10 cellular contexts compared by ENCODE assay signal in genomic region chr17:77527836-77528505, GRCh38.
A peak's percentile ranks its signal among the peaks of the same experiment; 100 is the strongest.
DNase-seq lines count a peak whose midpoint lies in the region; ATAC-seq and TF ChIP-seq lines count a peak whose summit lies in the region.
"Had no signal": no experiment of that assay in that cellular context is flagged by ENCODE, and none has a peak within 500 bp of the region (broad histone marks: within the 10 kb centered on the region; RNA-seq: fewer than 3 reads in every experiment).

No MANE protein-coding gene starts in this region.

- no peaks in the 10 kb centered on the region for H3K9me3 Mint-ChIP-seq in stimulated activated naive CD8-positive, alpha-beta T cell treated with anti-CD3 and anti-CD28 coated beads, Interleukin-15, amount 100 ng/mL, for 72 hours
- H3K9me3 Mint-ChIP-seq in CD8-positive, alpha-beta memory T cell: peaks cover 0 to 2% (median 0%) of the 10 kb centered on the region in 5 donors
- peaks cover 0 to 7% (median 2%) of the 10 kb centered on the region in 7 donors for H3K9me3 Mint-ChIP-seq in CD14-positive monocyte

- WGBS in iPS DF 6.9 (ENCODE audit: insufficient coverage, insufficient read length): no CpG with 5 or more reads among the region's 23 CpGs

- peak overlapping the region; percentile 63 to 81 for H3K4me3 Mint-ChIP-seq in stimulated activated naive CD8-positive, alpha-beta T cell treated with anti-CD3 and anti-CD28 coated beads, Interleukin-15, amount 100 ng/mL, for 72 hours
- H3K4me3 Mint-ChIP-seq in CD8-positive, alpha-beta memory T cell: peak overlapping the region in 1 of 7 donors; percentile 8
- H3K4me3 Mint-ChIP-seq in CD14-positive monocyte: peak overlapping the region in 1 of 2 donors; percentile 64

- CTCF ChIA-PET in CD8-positive, alpha-beta memory T cell (lab: Charles Lee): no interaction called here

- no peak for TF ChIP-seq CTCF in CD14-positive monocyte (IDR thresholded peaks at IDR 0.05)

- H3K9me3 ChIP-seq in iPS DF 6.9 (ENCODE audit: control insufficient read depth, insufficient read depth, low read length): 0 out of 2 replicates have a peak, but pooled peaks cover 2% of the 10 kb centered on the region
- H3K9me3 ChIP-seq in CD8-positive, alpha-beta memory T cell (ENCODE audit: low read length): no peaks in the 10 kb centered on the region

- no peak for ATAC-seq in stimulated activated naive CD8-positive, alpha-beta T cell treated with anti-CD3 and anti-CD28 coated beads, Interleukin-15, amount 100 ng/mL, for 72 hours

- 0 out of 2 replicates have a peak, but pooled peaks cover 1% of the 10 kb centered on the region for H3K4me1 ChIP-seq in iPS DF 6.9 (ENCODE audit: control insufficient read depth, insufficient read depth, low read length)
- H3K4me1 ChIP-seq in CD8-positive, alpha-beta memory T cell (ENCODE audit: insufficient read depth, low read length): no peaks in the 10 kb centered on the region

- H3K36me3 Mint-ChIP-seq in CD8-positive, alpha-beta memory T cell: no peaks in the 10 kb centered on the region
- H3K36me3 Mint-ChIP-seq in CD14-positive monocyte: no peaks in the 10 kb centered on the region

- H3K4me1 Mint-ChIP-seq in stimulated activated naive CD8-positive, alpha-beta T cell treated with anti-CD3 and anti-CD28 coated beads, Interleukin-15, amount 100 ng/mL, for 72 hours: peaks cover 17% of the 10 kb centered on the region
- H3K4me1 Mint-ChIP-seq in CD8-positive, alpha-beta memory T cell: peaks cover 4 to 15% (median 5%) of the 10 kb centered on the region in 3 donors
- H3K4me1 Mint-ChIP-seq in CD14-positive monocyte: no peaks in the 10 kb centered on the region

- H3K27ac ChIP-seq in iPS DF 6.9 (ENCODE audit: low read length): no peak overlapping the region
- no peak overlapping the region for H3K27ac ChIP-seq in CD8-positive, alpha-beta memory T cell (ENCODE audit: low read depth, low read length)
- H3K27ac ChIP-seq: HL-60 had no signal

- DNase-seq in activated effector memory CD4-positive, alpha-beta T cell treated with anti-CD3 and anti-CD28 coated beads, Interleukin-2, amount 50 U/mL, for 16 hours: peak; percentile 30
- no peak for DNase-seq in activated effector memory CD4-positive, alpha-beta T cell treated with Interleukin-2 at 50 U/mL for 16 hours
- peak; percentile 25 for DNase-seq in SW480 (ENCODE audit: low spot score)
- DNase-seq in iPS DF 6.9 (ENCODE audit: low read depth, low spot score): no peak
- DNase-seq in stimulated activated naive CD8-positive, alpha-beta T cell treated with anti-CD3 and anti-CD28 coated beads, Interleukin-15, amount 100 ng/mL, for 72 hours: no peak
- no peak for DNase-seq in glomerular visceral epithelial cell (ENCODE audit: extremely low spot score)
- no peak for DNase-seq in CD8-positive, alpha-beta memory T cell
- no peak for DNase-seq in CD14-positive monocyte (ENCODE audit: low spot score)
- DNase-seq: T-helper 9 cell had no signal

- POLR2A ChIA-PET in CD8-positive, alpha-beta memory T cell (lab: Charles Lee): no interaction called here

- peaks cover 5% of the 10 kb centered on the region; the same call in 1 of the 2 replicates for H3K27me3 ChIP-seq in iPS DF 6.9 (ENCODE audit: control insufficient read depth, insufficient read depth, low read length)
- peaks cover 7% of the 10 kb centered on the region for H3K27me3 ChIP-seq in CD8-positive, alpha-beta memory T cell (ENCODE audit: insufficient read depth, low read length, poor library complexity, severe bottlenecking)

- no peaks in the 10 kb centered on the region for H3K36me3 ChIP-seq in iPS DF 6.9 (ENCODE audit: control insufficient read depth, insufficient read depth, low read length)
- H3K36me3 ChIP-seq in CD8-positive, alpha-beta memory T cell (ENCODE audit: insufficient read depth, low read length): no peaks in the 10 kb centered on the region

- H3K4me3 ChIP-seq in iPS DF 6.9 (ENCODE audit: low read length): peak overlapping the region; percentile 44; the same call in 1 of the 2 replicates
- no peak overlapping the region for H3K4me3 ChIP-seq in CD8-positive, alpha-beta memory T cell (ENCODE audit: low read length)

- H3K27ac Mint-ChIP-seq in stimulated activated naive CD8-positive, alpha-beta T cell treated with anti-CD3 and anti-CD28 coated beads, Interleukin-15, amount 100 ng/mL, for 72 hours: no peak overlapping the region
- no peak overlapping the region for H3K27ac Mint-ChIP-seq in CD8-positive, alpha-beta memory T cell
- no peak overlapping the region for H3K27ac Mint-ChIP-seq in CD14-positive monocyte

- intact Hi-C loops in CD14-positive monocyte (cut with micrococcal nuclease): no loop called here

- H3K27me3 Mint-ChIP-seq in stimulated activated naive CD8-positive, alpha-beta T cell treated with anti-CD3 and anti-CD28 coated beads, Interleukin-15, amount 100 ng/mL, for 72 hours: peaks cover 47% of the 10 kb centered on the region
- H3K27me3 Mint-ChIP-seq in CD8-positive, alpha-beta memory T cell: peaks cover 10 to 30% of the 10 kb centered on the region in 2 donors
- H3K27me3 Mint-ChIP-seq in CD14-positive monocyte (ENCODE audit: low read depth in 3 of 3): peaks cover 24 to 36% (median 29%) of the 10 kb centered on the region in 3 donors

Comparison
In these comparisons a context has a peak if more than half of its experiments do, and no peak if none do; other contexts are left out.
1. DNase-seq: peak in activated effector memory CD4-positive, alpha-beta T cell treated with anti-CD3 and anti-CD28 coated beads, Interleukin-2, amount 50 U/mL, for 16 hours (single experiment) and SW480 (single experiment); none in activated effector memory CD4-positive, alpha-beta T cell treated with Interleukin-2 at 50 U/mL for 16 hours (single experiment), iPS DF 6.9 (single experiment), stimulated activated naive CD8-positive, alpha-beta T cell treated with anti-CD3 and anti-CD28 coated beads, Interleukin-15, amount 100 ng/mL, for 72 hours (0 of 2), glomerular visceral epithelial cell (single experiment), CD8-positive, alpha-beta memory T cell (0 of 5) and CD14-positive monocyte (single experiment).